10 cellular contexts compared by ENCODE assay signal in genomic region chr22:34055525-34056200, GRCh38.
DNase-seq lines count a peak whose midpoint lies in the region; ATAC-seq, FAIRE-seq and TF ChIP-seq lines count a peak whose summit lies in the region.
"Had no signal": no experiment of that assay in that cellular context is flagged by ENCODE, and none has a peak within 500 bp of the region (broad histone marks: within the 10 kb centered on the region; RNA-seq: fewer than 3 reads in every experiment).

No MANE protein-coding gene starts in this region.

- H3T11ph ChIP-seq in H9 (ENCODE audit: low read length) = no peak overlapping the region

- no peak overlapping the region for H2BK20ac ChIP-seq in H9 (ENCODE audit: low read depth, low read length, poor library complexity, severe bottlenecking)

- H3K27ac Mint-ChIP-seq in H9 = no peak overlapping the region
- H3K27ac Mint-ChIP-seq in CD14-positive monocyte = no peak overlapping the region

- intact Hi-C loops in CD14-positive monocyte (cut with micrococcal nuclease) (no loop called here), psoas muscle (cut with DNase I) (no loop called here)

- no peak overlapping the region for H2BK5ac ChIP-seq in H9 (ENCODE audit: insufficient read length, low read length)

- H3K9ac ChIP-seq in H9 (ENCODE audit: extremely low read depth, insufficient read length, low read length) (no peak overlapping the region), keratinocyte (ENCODE audit: control insufficient read depth, extremely low read depth, insufficient read depth, low read length) (no peak overlapping the region)

- H2BK15ac ChIP-seq in H9 (ENCODE audit: low read depth, low read length) = no peak overlapping the region

- H3K79me2 ChIP-seq in H9 (ENCODE audit: insufficient read depth, low read length) (no peaks in the 10 kb centered on the region), keratinocyte (ENCODE audit: control insufficient read depth, insufficient read depth, low read length) (no peaks in the 10 kb centered on the region)

- no peak overlapping the region for H3K4me2 ChIP-seq in H9 (ENCODE audit: insufficient read depth, insufficient read length, low read length)
- no peak overlapping the region for H3K4me2 ChIP-seq in keratinocyte (ENCODE audit: control insufficient read depth, extremely low read depth, insufficient read depth, low read depth, low read length)

- H3K36me3 Mint-ChIP-seq in H9 (ENCODE audit: insufficient read depth in 1 of 3, low read depth in 3 of 3) (peaks cover 0 to 6% (median 4%) of the 10 kb centered on the region in 3 experiments; a peak in 3 of 7 replicates), CD14-positive monocyte (no peaks in the 10 kb centered on the region)

- H2AK5ac ChIP-seq in H9 (ENCODE audit: insufficient read length, low read length) = no peak overlapping the region

- H3K27me3 ChIP-seq in H9 (ENCODE audit: insufficient read depth, low read length) (no peaks in the 10 kb centered on the region), keratinocyte (ENCODE audit: control insufficient read depth, extremely low read depth, insufficient read depth, low read length) (no peaks in the 10 kb centered on the region), upper lobe of left lung (no peaks in the 10 kb centered on the region), psoas muscle (ENCODE audit: insufficient read depth in 3 of 3, low read length in 2 of 3) (peaks cover 0 to 5% (median under 1%) of the 10 kb centered on the region in 3 donors)
- H3K27me3 ChIP-seq: pancreas had no signal

- H4K91ac ChIP-seq in H9 (ENCODE audit: insufficient read length, low read depth, low read length) = no peak overlapping the region

- H3K18ac ChIP-seq in H9 (ENCODE audit: insufficient read length, low read depth, low read length) = no peak overlapping the region

- TF ChIP-seq CTCF in D721Med (IDR thresholded peaks at IDR 0.05; ENCODE audit: insufficient read depth, missing control alignments) (peak; percentile 26), H9 (conservative IDR thresholded peaks at IDR 0.05) (peak; percentile 73), keratinocyte (optimal IDR thresholded peaks at IDR 0.05 in 1 of 3, IDR thresholded peaks at IDR 0.05 in 1 of 3, conservative IDR thresholded peaks at IDR 0.05 in 1 of 3; ENCODE audit: extremely low read depth in 1 of 3, insufficient read depth in 2 of 3, low read length in 3 of 3) (peak in 2 of 3 experiments; percentile 32 to 43), upper lobe of left lung (IDR thresholded peaks at IDR 0.05) (no peak), CD14-positive monocyte (IDR thresholded peaks at IDR 0.05) (no peak), psoas muscle (IDR thresholded peaks at IDR 0.05) (no peak)

- no CpG with 5 or more reads among the region's 3 CpGs for WGBS in H9 (ENCODE audit: extremely low coverage, insufficient read length, low lambda C conversion rate)
- 43 to 48% methylated on average over 3 of the region's 3 CpGs for WGBS in upper lobe of left lung, 2 donors
- 34 to 47% (median 36%) methylated on average over 3 of the region's 3 CpGs for WGBS in psoas muscle, 3 donors

- H3K9me3 ChIP-seq in H9 (ENCODE audit: control insufficient read depth, low read depth, low read length) (peaks cover 6% of the 10 kb centered on the region), keratinocyte (ENCODE audit: control insufficient read depth, low read depth, low read length) (peaks cover 5% of the 10 kb centered on the region), upper lobe of left lung (peaks cover 4 to 20% (median 10%) of the 10 kb centered on the region in 4 donors), psoas muscle (peaks cover 6% of the 10 kb centered on the region)
- H3K9me3 ChIP-seq: pancreas had no signal

- H3K27me3 Mint-ChIP-seq in H9 (ENCODE audit: low read depth) = peaks cover 31% of the 10 kb centered on the region
- peaks cover 0 to 3% (median 0%) of the 10 kb centered on the region in 3 donors for H3K27me3 Mint-ChIP-seq in CD14-positive monocyte (ENCODE audit: low read depth in 3 of 3)

- H2AFZ ChIP-seq in H9 (ENCODE audit: low read length) (no peak overlapping the region), keratinocyte (ENCODE audit: control insufficient read depth, low read length) (no peak overlapping the region)

- H4K20me1 ChIP-seq in H9 (ENCODE audit: control insufficient read depth, insufficient read depth, insufficient read length) = no peaks in the 10 kb centered on the region
- H4K20me1 ChIP-seq in keratinocyte (ENCODE audit: control insufficient read depth, extremely low read depth, insufficient read depth, low read length) = no peaks in the 10 kb centered on the region

- no peaks in the 10 kb centered on the region for H3K9me1 ChIP-seq in keratinocyte (ENCODE audit: control insufficient read depth, extremely low read depth, insufficient read depth, low read length)

- H3K23ac ChIP-seq in H9 (ENCODE audit: insufficient read length, low read depth, low read length) = no peak overlapping the region

- H3K4ac ChIP-seq in H9 (ENCODE audit: low read depth, low read length) = no peak overlapping the region

- H4K8ac ChIP-seq in H9 (replicated peaks; ENCODE audit: insufficient read length, low read depth, low read length) = no peak overlapping the region

- H3K4me3 ChIP-seq in keratinocyte (ENCODE audit: control insufficient read depth in 2 of 3, extremely low read depth in 1 of 3, insufficient read depth in 2 of 3, low read depth in 1 of 3, low read length in 3 of 3) = no peak overlapping the region
- H3K4me3 ChIP-seq in upper lobe of left lung = no peak overlapping the region
- H3K4me3 ChIP-seq in psoas muscle = no peak overlapping the region
- H3K4me3 ChIP-seq: pancreas had no signal

- dilution Hi-C loops in keratinocyte (cut with MboI; ENCODE audit: extremely low pct_ligation_motif_present, low sequenced_read_pairs) = no loop called here

- H3K4me1 Mint-ChIP-seq in H9 (peaks cover 5 to 6% of the 10 kb centered on the region in 2 experiments; a peak in 3 of 4 replicates), CD14-positive monocyte (no peaks in the 10 kb centered on the region)

- TF ChIP-seq POLR2A in upper lobe of left lung (IDR thresholded peaks at IDR 0.05) = no peak

- no peaks in the 10 kb centered on the region for H3K79me1 ChIP-seq in H9 (ENCODE audit: insufficient read depth, low read depth, low read length, poor library complexity, severe bottlenecking)

- H3K4me3 Mint-ChIP-seq in H9 (no peak overlapping the region), CD14-positive monocyte (no peak overlapping the region)

- no peaks in the 10 kb centered on the region for H3K36me3 ChIP-seq in keratinocyte (ENCODE audit: control insufficient read depth in 2 of 2, extremely low read depth in 1 of 2, insufficient read depth in 2 of 2, low read length in 2 of 2)
- H3K36me3 ChIP-seq in upper lobe of left lung = no peaks in the 10 kb centered on the region
- no peaks in the 10 kb centered on the region for H3K36me3 ChIP-seq in psoas muscle (ENCODE audit: insufficient read depth in 1 of 2, low read depth in 1 of 2)
- H3K36me3 ChIP-seq: pancreas had no signal

- TF ChIP-seq EP300 in upper lobe of left lung (IDR thresholded peaks at IDR 0.05) = no peak

- DNase-seq in D721Med (ENCODE audit: insufficient read length, low spot score) (no peak), H9 (peak; percentile 82), RCC 7860 (ENCODE audit: low spot score) (peak; percentile 27), keratinocyte (ENCODE audit: low read depth, low spot score) (no peak), upper lobe of left lung (no peak), NCI-H187 treated with DMSO at 0.1 percent for 48 hours (lab: John Stamatoyannopoulos, UW) (no peak), CD14-positive monocyte (ENCODE audit: low spot score) (no peak), psoas muscle (no peak)
- DNase-seq: activated T-cell treated with anti-CD3 and anti-CD28 coated beads, Interleukin-2, amount 50 U/mL, for 48 hours had no signal

- H3K4me1 ChIP-seq in H9 (ENCODE audit: insufficient read depth, low read length) (no peaks in the 10 kb centered on the region), keratinocyte (ENCODE audit: control insufficient read depth, extremely low read depth, insufficient read depth, low read length) (no peaks in the 10 kb centered on the region), upper lobe of left lung (no peaks in the 10 kb centered on the region), psoas muscle (no peaks in the 10 kb centered on the region)
- H3K4me1 ChIP-seq: pancreas had no signal

- H3K14ac ChIP-seq in H9 (ENCODE audit: insufficient read depth, low read length) = no peak overlapping the region

- no peak overlapping the region for H4K5ac ChIP-seq in H9 (ENCODE audit: insufficient read length, low read depth, low read length)

- H3K56ac ChIP-seq in H9 (ENCODE audit: insufficient read length, low read depth, low read length) = no peak overlapping the region

- H3K9me3 Mint-ChIP-seq in H9 (peaks cover 17 to 20% of the 10 kb centered on the region in 2 experiments), CD14-positive monocyte (peaks cover 13 to 34% (median 19%) of the 10 kb centered on the region in 7 donors)

- FAIRE-seq in D721Med (lab: Jason Lieb, UNC) (no peak), RCC 7860 (lab: Jason Lieb, UNC) (no peak), keratinocyte (lab: Jason Lieb, UNC) (no peak)
- FAIRE-seq: pancreas had no signal

- no peaks in the 10 kb centered on the region for H3K23me2 ChIP-seq in H9 (ENCODE audit: insufficient read length, low read depth, low read length, poor library complexity, severe bottlenecking)

- H3K27ac ChIP-seq in H9 (ENCODE audit: insufficient read length, low read depth, low read length) (no peak overlapping the region), keratinocyte (ENCODE audit: control insufficient read depth, insufficient read depth, low read length) (no peak overlapping the region), upper lobe of left lung (no peak overlapping the region), psoas muscle (no peak overlapping the region)
- H3K27ac ChIP-seq: pancreas had no signal

- ATAC-seq in upper lobe of left lung (ENCODE audit: low FRiP score in 2 of 2) (no peak), psoas muscle (no peak)
- ATAC-seq: pancreas had no signal

- H2BK120ac ChIP-seq in H9 (ENCODE audit: low read depth, low read length, poor library complexity, severe bottlenecking) = no peak overlapping the region

- no peak overlapping the region for H2BK12ac ChIP-seq in H9 (ENCODE audit: insufficient read length, low read depth, low read length)

Comparison
In these comparisons a context has a peak if more than half of its experiments do, and no peak if none do; other contexts are left out.
1. DNase-seq: peak in H9 (single experiment) and RCC 7860 (single experiment); none in D721Med (single experiment), keratinocyte (single experiment), upper lobe of left lung (0 of 2), NCI-H187 treated with DMSO at 0.1 percent for 48 hours (single experiment), CD14-positive monocyte (single experiment) and psoas muscle (0 of 2).
2. CTCF ChIP-seq: peak in D721Med (single experiment), H9 (single experiment) and keratinocyte (2 of 3); none in upper lobe of left lung (0 of 6), CD14-positive monocyte (single experiment) and psoas muscle (single experiment).